Comparison of ENCODE assay signal across 15 cellular contexts in the genomic region with DNA sequence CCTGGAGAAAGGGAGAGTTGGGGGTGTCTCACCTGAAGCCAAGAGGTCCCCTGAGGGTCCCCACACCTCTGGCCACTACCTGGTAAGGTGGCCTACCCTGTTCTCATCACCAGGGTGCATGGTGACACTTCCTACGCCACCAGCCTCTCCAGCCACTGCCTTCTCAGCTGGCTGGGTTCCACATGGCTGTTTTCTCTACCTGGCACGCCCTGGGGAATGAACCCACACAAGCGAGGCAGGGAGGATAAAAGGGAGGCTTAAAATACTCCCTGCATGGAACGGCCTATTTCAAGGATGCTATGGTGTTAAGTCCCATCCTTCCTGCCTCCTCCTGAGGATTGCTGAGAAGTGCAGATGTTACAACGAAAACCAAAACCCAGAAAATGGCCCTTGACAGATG.
DNase-seq lines count a peak whose midpoint lies in the region; ATAC-seq, FAIRE-seq and TF ChIP-seq lines count a peak whose summit lies in the region.
"Had no signal": no experiment of that assay in that cellular context is flagged by ENCODE, and none has a peak within 500 bp of the region (broad histone marks: within the 10 kb centered on the region; RNA-seq: fewer than 3 reads in every experiment).

No MANE protein-coding gene starts in this region.

- peaks cover 46% of the 10 kb centered on the region for H3K4me1 Mint-ChIP-seq in activated CD4-positive, alpha-beta T cell treated with anti-CD3 and anti-CD28 coated beads, Interleukin-2, amount 10 ng/mL, durations not matched to agents 7 days and 5 days

- CTCF ChIA-PET in activated CD4-positive, alpha-beta T cell treated with anti-CD3 and anti-CD28 coated beads, Interleukin-2, amount 10 ng/mL, durations not matched to agents 7 days and 5 days (lab: Charles Lee): interaction anchor here (1.0 kb wide), 1 partner anchor 24 kb away, joined by 3 read pairs; no protein-coding TSS in a partner anchor
- CTCF ChIA-PET in GM10248 (lab: Yijun Ruan, JAX): interaction anchor here (1.4 to 1.6 kb wide), 2 partner anchors 9 to 10 kb away, joined by 4 to 5 read pairs; no protein-coding TSS in a partner anchor

- H3K4me2 ChIP-seq in BLaER1: peak overlapping the region; percentile 87

- no peaks in the 10 kb centered on the region for H3K27me3 Mint-ChIP-seq in activated CD4-positive, alpha-beta T cell treated with anti-CD3 and anti-CD28 coated beads, Interleukin-2, amount 10 ng/mL, durations not matched to agents 7 days and 5 days
- H3K27me3 Mint-ChIP-seq: CD4-positive, CD25-positive, alpha-beta regulatory T cell had no signal

- FAIRE-seq in GM18507 (lab: Jason Lieb, UNC) (peak; percentile 18), kidney (lab: Jason Lieb, UNC) (no peak)
- FAIRE-seq: GM12892 had no signal

- no peak overlapping the region for H3K4me3 ChIP-seq in BLaER1
- no peak overlapping the region for H3K4me3 ChIP-seq in kidney (ENCODE audit: low read length in 2 of 2)

- DNase-seq in activated CD4-positive, alpha-beta T cell treated with anti-CD3 and anti-CD28 coated beads, Interleukin-2, amount 10 ng/mL, durations not matched to agents 7 days and 5 days: no peak
- DNase-seq in activated CD4-positive, alpha-beta T cell treated with anti-CD3 and anti-CD28 coated beads for 4 hours: no peak
- DNase-seq in GM18507 (ENCODE audit: extremely low spot score, insufficient read length, low read depth) (no peak), kidney (peak; percentile 15), germinal center (ENCODE audit: low spot score) (no peak), GM10248 (ENCODE audit: extremely low spot score) (no peak)
- DNase-seq: Calu3; CD4-positive, CD25-positive, alpha-beta regulatory T cell; DMS 273 treated with DMSO at 0.1 percent for 48 hours; HCEC 1CT; HFFc6 had no signal

- peaks cover 96% of the 10 kb centered on the region for H3K36me3 ChIP-seq in BLaER1
- H3K36me3 ChIP-seq in kidney (ENCODE audit: control insufficient read depth in 1 of 2, insufficient read depth in 2 of 2, low read length in 2 of 2): peaks cover 45 to 80% of the 10 kb centered on the region in 2 donors

- H3K9ac ChIP-seq in BLaER1 (no peak overlapping the region), kidney (ENCODE audit: low read length in 2 of 2) (no peak overlapping the region)

- H4K20me1 ChIP-seq in BLaER1: peaks cover 61% of the 10 kb centered on the region

- no peak for TF ChIP-seq CTCF in kidney (IDR thresholded peaks at IDR 0.05; ENCODE audit: borderline replicate concordance, extremely low read depth, insufficient read depth)
- TF ChIP-seq CTCF in GM10248 (IDR thresholded peaks at IDR 0.05; ENCODE audit: control extremely low read depth, extremely low read depth, low read depth, missing control alignments): no peak

- H3K27me3 ChIP-seq in BLaER1: no peaks in the 10 kb centered on the region

- peak overlapping the region; percentile 66 for H3K27ac Mint-ChIP-seq in activated CD4-positive, alpha-beta T cell treated with anti-CD3 and anti-CD28 coated beads, Interleukin-2, amount 10 ng/mL, durations not matched to agents 7 days and 5 days
- H3K27ac Mint-ChIP-seq: HFFc6 had no signal

- 0 out of 2 replicates have a peak, but pooled peaks cover 8% of the 10 kb centered on the region for H3K9me3 ChIP-seq in BLaER1
- no peaks in the 10 kb centered on the region for H3K9me3 ChIP-seq in kidney (ENCODE audit: control insufficient read depth in 1 of 2, low read length in 2 of 2)

- POLR2A ChIA-PET in activated CD4-positive, alpha-beta T cell treated with anti-CD3 and anti-CD28 coated beads, Interleukin-2, amount 10 ng/mL, durations not matched to agents 7 days and 5 days (lab: Charles Lee): no interaction called here
- POLR2A ChIA-PET in GM10248 (lab: Yijun Ruan, JAX): no interaction called here

- no peak overlapping the region for H3K4me3 Mint-ChIP-seq in activated CD4-positive, alpha-beta T cell treated with anti-CD3 and anti-CD28 coated beads, Interleukin-2, amount 10 ng/mL, durations not matched to agents 7 days and 5 days
- H3K4me3 Mint-ChIP-seq: CD4-positive, CD25-positive, alpha-beta regulatory T cell; HFFc6 had no signal

- intact Hi-C loops in kidney (cut with DNase I): no loop called here

- no peak overlapping the region for H3K27ac ChIP-seq in BLaER1
- no peak overlapping the region for H3K27ac ChIP-seq in kidney (ENCODE audit: low read depth in 2 of 2, low read length in 2 of 2)
- H3K27ac ChIP-seq: 22Rv1 had no signal

- no peaks in the 10 kb centered on the region for H3K9me3 Mint-ChIP-seq in activated CD4-positive, alpha-beta T cell treated with anti-CD3 and anti-CD28 coated beads, Interleukin-2, amount 10 ng/mL, durations not matched to agents 7 days and 5 days
- H3K9me3 Mint-ChIP-seq: CD4-positive, CD25-positive, alpha-beta regulatory T cell; HFFc6 had no signal

- ATAC-seq in GM21528 (IDR thresholded peaks at IDR 0.05; ENCODE audit: low FRiP score, unreplicated experiment): no peak

- H3K36me3 Mint-ChIP-seq in activated CD4-positive, alpha-beta T cell treated with anti-CD3 and anti-CD28 coated beads, Interleukin-2, amount 10 ng/mL, durations not matched to agents 7 days and 5 days (ENCODE audit: low read depth): peaks cover 69% of the 10 kb centered on the region

- H3K4me1 ChIP-seq in BLaER1 (peaks cover 76% of the 10 kb centered on the region), kidney (ENCODE audit: control insufficient read depth in 1 of 2, insufficient read depth in 1 of 2, low read depth in 1 of 2, low read length in 2 of 2) (no peaks in the 10 kb centered on the region)
